In genomic region chr14:68800361-68800760, GRCh38 we compare ENCODE assay signal across 16 cellular contexts. TPM values are rescaled to one million over a fixed set of nuclear protein-coding genes. Genes with fewer than 3 reads are reported as not detected.
DNase-seq lines count a peak whose midpoint lies in the region; ATAC-seq and TF ChIP-seq lines count a peak whose summit lies in the region.
"Had no signal": no experiment of that assay in that cellular context is flagged by ENCODE, and none has a peak within 500 bp of the region (broad histone marks: within the 10 kb centered on the region; RNA-seq: fewer than 3 reads in every experiment).

No MANE protein-coding gene starts in this region.

- in situ Hi-C loops in brain microvascular endothelial cell (cut with HindIII; ENCODE audit: low pct_ligation_motif_present, low sequenced_read_pairs) = loop anchor here (25.0 kb wide), 1 partner anchor 863 kb away; no protein-coding TSS in a partner anchor

- POLR2A ChIA-PET in WTC11 (lab: Charles Lee) = no interaction called here

- H3K27me3 Mint-ChIP-seq in HFFc6 (ENCODE audit: insufficient read depth) = no peaks in the 10 kb centered on the region; the same call in none of the 2 replicates
- H3K27me3 Mint-ChIP-seq in WTC11 (ENCODE audit: low read depth) = no peaks in the 10 kb centered on the region

- peaks cover 31% of the 10 kb centered on the region for H3K9me3 Mint-ChIP-seq in HFFc6
- H3K9me3 Mint-ChIP-seq in WTC11 = peaks cover 46% of the 10 kb centered on the region

- H3K4me3 Mint-ChIP-seq in HFFc6 (no peak overlapping the region), WTC11 (no peak overlapping the region)

- H3K27ac Mint-ChIP-seq in HFFc6 = peak overlapping the region; percentile 53; the same call in 1 of the 2 replicates
- peak overlapping the region; percentile 65; the same call in 1 of the 2 replicates for H3K27ac Mint-ChIP-seq in WTC11

- no peak for TF ChIP-seq CTCF in HFFc6 (IDR thresholded peaks at IDR 0.05)
- TF ChIP-seq CTCF in WTC11 (IDR thresholded peaks at IDR 0.05) = no peak
- TF ChIP-seq CTCF in fibroblast of the aortic adventitia (IDR thresholded peaks at IDR 0.05; ENCODE audit: insufficient read depth, low read length) = no peak
- TF ChIP-seq CTCF in brain microvascular endothelial cell (IDR thresholded peaks at IDR 0.05; ENCODE audit: low read depth, low read length, missing control alignments) = no peak

- no peak for DNase-seq in HFFc6
- no peak for DNase-seq in WTC11 (ENCODE audit: low spot score)
- peak; percentile 51 for DNase-seq in fibroblast of the aortic adventitia (ENCODE audit: low read depth)
- no peak for DNase-seq in NCI-H2029 treated with DMSO at 0.1 percent for 48 hours (lab: John Stamatoyannopoulos, UW)
- DNase-seq in brain microvascular endothelial cell = no peak
- DNase-seq in stimulated activated naive CD4-positive, alpha-beta T cell treated with Interleukin-2 at 50 U/mL for 16 hours (lab: John Stamatoyannopoulos, UW) = no peak
- DNase-seq: DMS79 treated with DMSO at 0.1 percent for 48 hours; mucosa of descending colon; NCI-H1105 treated with DMSO at 0.1 percent for 48 hours; NCI-H524 treated with DMSO at 0.1 percent for 48 hours; psoas muscle; Right ventricle myocardium superior; stimulated activated CD4-positive, alpha-beta T cell treated with anti-CD3 and anti-CD28 coated beads, Interleukin-1b, Interleukin-23, amount 100 ng/mL, for 48 hours had no signal

- H2AFZ ChIP-seq in ACC112 (ENCODE audit: low read length, unreplicated experiment) = no peak overlapping the region

- H3K36me3 Mint-ChIP-seq in HFFc6 (ENCODE audit: low read depth) = peaks cover 33% of the 10 kb centered on the region
- H3K36me3 Mint-ChIP-seq in WTC11 = peaks cover 41% of the 10 kb centered on the region

- H3K36me3 ChIP-seq in ACC112 (ENCODE audit: insufficient read depth, low read length) (peaks cover 5% of the 10 kb centered on the region; the same call in 1 of the 2 replicates), brain microvascular endothelial cell (replicated peaks) (no peaks in the 10 kb centered on the region)
- H3K36me3 ChIP-seq: gastroesophageal sphincter had no signal

- peak overlapping the region; percentile 33 for H3K27ac ChIP-seq in ACC112 (ENCODE audit: low read depth, low read length)
- no peak overlapping the region for H3K27ac ChIP-seq in brain microvascular endothelial cell
- H3K27ac ChIP-seq: gastroesophageal sphincter, psoas muscle had no signal

- CTCF ChIA-PET in WTC11 (lab: Charles Lee) = no interaction called here

- H3K79me2 ChIP-seq in ACC112 (ENCODE audit: control insufficient read depth, insufficient read depth, low read length, unreplicated experiment) = peaks cover 11% of the 10 kb centered on the region

- H3K4me1 ChIP-seq in ACC112 (ENCODE audit: control insufficient read depth, insufficient read depth, low read length, unreplicated experiment) = peaks cover 16% of the 10 kb centered on the region
- H3K4me1 ChIP-seq: psoas muscle had no signal

- no peaks in the 10 kb centered on the region for H3K27me3 ChIP-seq in ACC112 (ENCODE audit: insufficient read depth, low read length)
- H3K27me3 ChIP-seq in brain microvascular endothelial cell (replicated peaks) = no peaks in the 10 kb centered on the region
- H3K27me3 ChIP-seq: gastroesophageal sphincter had no signal

- peaks cover 47% of the 10 kb centered on the region for H3K4me1 Mint-ChIP-seq in HFFc6 (ENCODE audit: low read depth)
- peaks cover 42% of the 10 kb centered on the region for H3K4me1 Mint-ChIP-seq in WTC11

- no peak for ATAC-seq in WTC11
- ATAC-seq in GM18867 (IDR thresholded peaks at IDR 0.05; ENCODE audit: unreplicated experiment) = no peak
- ATAC-seq: gastroesophageal sphincter, mucosa of descending colon, psoas muscle had no signal

- H3K4me3 ChIP-seq in ACC112 (ENCODE audit: low read depth, low read length) (no peak overlapping the region), fibroblast of the aortic adventitia (ENCODE audit: low read depth, low read length) (no peak overlapping the region), brain microvascular endothelial cell (ENCODE audit: low read depth, low read length) (no peak overlapping the region)
- H3K4me3 ChIP-seq: gastroesophageal sphincter, mucosa of descending colon, psoas muscle had no signal

TF ChIP-seq in WTC11, 78 proteins besides CTCF, POLR2A, EP300 and RAD21:
- TF ChIP-seq E2F1 (CRISPR knock-in tag; IDR thresholded peaks at IDR 0.05) (no peak), AR (CRISPR knock-in tag; IDR thresholded peaks at IDR 0.05) (no peak)

RNA-seq across cellular contexts. Expression of gene ZFP36L1, which starts 7.5 kb away (rescaled TPM):
- 100 to 1,000 TPM; 135 to 161 (median 144) TPM for total RNA-seq in HFFc6 (2021; fragmentation: NEBNext Ultra II Directional; extraction: Animal tissue kit (Norgen Biotek cat#: 25700))
- 132 to 150 TPM (median 148 TPM) in 3 replicates for total RNA-seq in WTC11 (2021)
- 24.1 and 53.8 TPM in 2 replicates for total RNA-seq in fibroblast of the aortic adventitia (ENCODE audit: low replicate concordance)
